In the genomic region with DNA sequence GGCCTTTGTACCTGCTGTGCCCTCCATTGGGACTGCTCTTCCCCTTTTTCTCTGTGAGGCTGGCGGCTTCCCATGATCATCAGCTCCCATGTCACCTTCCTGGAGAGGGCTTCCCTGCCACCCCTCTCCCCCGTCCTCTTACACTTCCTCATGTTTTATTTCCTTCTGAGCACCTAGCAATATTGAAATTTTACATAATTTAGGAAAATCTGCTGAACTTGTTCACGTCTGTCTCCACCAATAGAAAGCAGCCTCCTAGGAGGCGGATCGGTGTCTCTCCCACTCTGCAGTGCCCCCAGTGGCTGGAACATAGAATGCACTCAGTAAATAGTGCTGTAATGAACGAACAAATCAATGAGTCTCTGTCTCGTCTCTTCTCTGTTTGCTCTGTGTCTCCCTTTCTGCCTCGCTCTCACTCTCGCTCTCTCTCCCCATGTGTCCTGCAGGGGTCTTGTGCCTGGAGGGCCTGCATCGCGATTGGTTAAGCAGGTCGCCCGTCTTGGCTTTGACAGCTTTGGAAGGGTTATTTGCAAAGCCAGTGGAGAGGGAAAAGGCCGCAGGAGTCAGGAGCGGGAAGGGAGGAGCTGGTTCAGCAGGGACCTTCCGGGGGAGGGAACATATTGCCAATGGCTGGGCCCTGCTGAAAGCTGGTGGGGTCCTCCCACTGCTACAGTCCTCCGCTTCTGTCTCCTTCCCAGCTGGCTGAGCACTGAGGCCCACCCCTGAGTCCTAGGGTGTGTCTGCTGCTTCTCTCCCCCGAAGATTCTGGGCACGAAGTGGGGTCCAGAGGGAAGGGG, we compare ENCODE assay signal across 8 cellular contexts. TPM values are rescaled to one million over a fixed set of nuclear protein-coding genes. Genes with fewer than 3 reads are reported as not detected.
DNase-seq lines count a peak whose midpoint lies in the region; FAIRE-seq and TF ChIP-seq lines count a peak whose summit lies in the region.

No MANE protein-coding gene starts in this region.

- H3K27me3 ChIP-seq in BLaER1 treated with 17β-estradiol and CSF1 and Interleukin-3, amounts not matched to agents 10 nM and 100 nM = no peaks in the 10 kb centered on the region
- H3K27me3 ChIP-seq in colonic mucosa = no peaks in the 10 kb centered on the region

- DNase-seq in H54 (ENCODE audit: insufficient read length, low spot score) = peak; percentile 67
- DNase-seq in NCI-H2227 treated with DMSO at 0.1 percent for 48 hours (lab: John Stamatoyannopoulos, UW) = peak; percentile 89
- peak; percentile 71 for DNase-seq in activated CD4-positive, CD25-positive, alpha-beta regulatory T cell treated with anti-CD3 and anti-CD28 coated beads, Interleukin-2, amount 50 U/mL, for 72 hours
- DNase-seq in colonic mucosa = peak; percentile 74
- peak; percentile 93 for DNase-seq in left kidney (ENCODE audit: low read depth, low spot score)
- DNase-seq in stimulated activated CD4-positive, alpha-beta T cell treated with anti-CD3 and anti-CD28 coated beads, Interleukin-1b, Interleukin-23, amount 100 ng/mL, for 4 hours (ENCODE audit: low read depth in 2 of 2) = peak; percentile 48
- DNase-seq in T1000 (lab: John Stamatoyannopoulos, UW) = no peak

- peaks cover 37 to 48% (median 42%) of the 10 kb centered on the region in 10 experiments for H3K4me1 ChIP-seq in BLaER1 treated with 17β-estradiol and CSF1 and Interleukin-3, amounts not matched to agents 10 nM and 100 nM
- H3K4me1 ChIP-seq in colonic mucosa = no peaks in the 10 kb centered on the region

- H3K9me3 ChIP-seq in BLaER1 treated with 17β-estradiol and CSF1 and Interleukin-3, amounts not matched to agents 10 nM and 100 nM (replicated peaks in 1 of 11) = no peaks in the 10 kb centered on the region
- no peaks in the 10 kb centered on the region for H3K9me3 ChIP-seq in colonic mucosa

- TF ChIP-seq CTCF in colonic mucosa (IDR thresholded peaks at IDR 0.05) = peak; percentile 82

- peak overlapping the region in 3 of 10 experiments; percentile 25 to 48 (median 34); a peak in 4 of 20 replicates for H3K4me3 ChIP-seq in BLaER1 treated with 17β-estradiol and CSF1 and Interleukin-3, amounts not matched to agents 10 nM and 100 nM
- H3K4me3 ChIP-seq in colonic mucosa = peak overlapping the region; percentile 16

- H3K27ac ChIP-seq in BLaER1 treated with 17β-estradiol and CSF1 and Interleukin-3, amounts not matched to agents 10 nM and 100 nM = no peak overlapping the region
- no peak overlapping the region for H3K27ac ChIP-seq in colonic mucosa

- no peaks in the 10 kb centered on the region for H3K36me3 ChIP-seq in BLaER1 treated with 17β-estradiol and CSF1 and Interleukin-3, amounts not matched to agents 10 nM and 100 nM
- H3K36me3 ChIP-seq in colonic mucosa = no peaks in the 10 kb centered on the region

- peaks cover 0 to 3% (median 0%) of the 10 kb centered on the region in 11 experiments; a peak in 1 of 22 replicates for H4K20me1 ChIP-seq in BLaER1 treated with 17β-estradiol and CSF1 and Interleukin-3, amounts not matched to agents 10 nM and 100 nM

- intact Hi-C loops in colonic mucosa (cut with DNase I) = loop anchor here (10.0 kb wide), 1 partner anchor 122 kb away; the partner anchor contains the start of gene TP53RK

- H3K9ac ChIP-seq in BLaER1 treated with 17β-estradiol and CSF1 and Interleukin-3, amounts not matched to agents 10 nM and 100 nM = no peak overlapping the region
- peak overlapping the region in 1 of 2 donors; percentile 7 for H3K9ac ChIP-seq in colonic mucosa (ENCODE audit: low read depth in 2 of 2, low read length in 2 of 2)

- H3K4me2 ChIP-seq in BLaER1 treated with 17β-estradiol and CSF1 and Interleukin-3, amounts not matched to agents 10 nM and 100 nM = peak overlapping the region; percentile 7 to 76 (median 47); a peak in 20 of 22 replicates

- no peak for FAIRE-seq in H54 (lab: Jason Lieb, UNC)

- no peak for TF ChIP-seq POLR2A in H54 (IDR thresholded peaks at IDR 0.05; ENCODE audit: low read depth, low read length)

RNA-seq across cellular contexts. Expression of gene OCSTAMP, which starts 12.1 kb away (rescaled TPM):
- total RNA-seq in colonic mucosa = not detected

RNA-seq across cellular contexts. Expression of gene ZNF334, which starts 49.2 kb away (rescaled TPM):
- 1 to 10 TPM; 1.3 to 1.6 TPM for total RNA-seq in colonic mucosa
